1 cellular context compared by ENCODE assay signal in genomic region chr16:73036074-73036826, GRCh38.
TF ChIP-seq lines count a peak whose summit lies in the region.

No MANE protein-coding gene starts in this region.

TF ChIP-seq in GM12878, 131 proteins besides CTCF, POLR2A, EP300 and RAD21 (continued from another document):
- TF ChIP-seq, protein P1, sequence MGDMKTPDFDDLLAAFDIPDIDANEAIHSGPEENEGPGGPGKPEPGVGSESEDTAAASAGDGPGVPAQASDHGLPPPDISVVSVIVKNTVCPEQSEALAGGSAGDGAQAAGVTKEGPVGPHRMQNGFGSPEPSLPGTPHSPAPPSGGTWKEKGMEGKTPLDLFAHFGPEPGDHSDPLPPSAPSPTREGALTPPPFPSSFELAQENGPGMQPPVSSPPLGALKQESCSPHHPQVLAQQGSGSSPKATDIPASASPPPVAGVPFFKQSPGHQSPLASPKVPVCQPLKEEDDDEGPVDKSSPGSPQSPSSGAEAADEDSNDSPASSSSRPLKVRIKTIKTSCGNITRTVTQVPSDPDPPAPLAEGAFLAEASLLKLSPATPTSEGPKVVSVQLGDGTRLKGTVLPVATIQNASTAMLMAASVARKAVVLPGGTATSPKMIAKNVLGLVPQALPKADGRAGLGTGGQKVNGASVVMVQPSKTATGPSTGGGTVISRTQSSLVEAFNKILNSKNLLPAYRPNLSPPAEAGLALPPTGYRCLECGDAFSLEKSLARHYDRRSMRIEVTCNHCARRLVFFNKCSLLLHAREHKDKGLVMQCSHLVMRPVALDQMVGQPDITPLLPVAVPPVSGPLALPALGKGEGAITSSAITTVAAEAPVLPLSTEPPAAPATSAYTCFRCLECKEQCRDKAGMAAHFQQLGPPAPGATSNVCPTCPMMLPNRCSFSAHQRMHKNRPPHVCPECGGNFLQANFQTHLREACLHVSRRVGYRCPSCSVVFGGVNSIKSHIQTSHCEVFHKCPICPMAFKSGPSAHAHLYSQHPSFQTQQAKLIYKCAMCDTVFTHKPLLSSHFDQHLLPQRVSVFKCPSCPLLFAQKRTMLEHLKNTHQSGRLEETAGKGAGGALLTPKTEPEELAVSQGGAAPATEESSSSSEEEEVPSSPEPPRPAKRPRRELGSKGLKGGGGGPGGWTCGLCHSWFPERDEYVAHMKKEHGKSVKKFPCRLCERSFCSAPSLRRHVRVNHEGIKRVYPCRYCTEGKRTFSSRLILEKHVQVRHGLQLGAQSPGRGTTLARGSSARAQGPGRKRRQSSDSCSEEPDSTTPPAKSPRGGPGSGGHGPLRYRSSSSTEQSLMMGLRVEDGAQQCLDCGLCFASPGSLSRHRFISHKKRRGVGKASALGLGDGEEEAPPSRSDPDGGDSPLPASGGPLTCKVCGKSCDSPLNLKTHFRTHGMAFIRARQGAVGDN (IDR thresholded peaks at IDR 0.05): peak; percentile 40; the same call in 1 of the 2 replicates
- peak; percentile 11 to 77; a peak in 2 of 4 replicates for TF ChIP-seq BHLHE40 (IDR thresholded peaks at IDR 0.05; ENCODE audit: borderline replicate concordance in 1 of 2, low read depth in 2 of 2, low read length in 1 of 2)
- TF ChIP-seq, protein P2, sequence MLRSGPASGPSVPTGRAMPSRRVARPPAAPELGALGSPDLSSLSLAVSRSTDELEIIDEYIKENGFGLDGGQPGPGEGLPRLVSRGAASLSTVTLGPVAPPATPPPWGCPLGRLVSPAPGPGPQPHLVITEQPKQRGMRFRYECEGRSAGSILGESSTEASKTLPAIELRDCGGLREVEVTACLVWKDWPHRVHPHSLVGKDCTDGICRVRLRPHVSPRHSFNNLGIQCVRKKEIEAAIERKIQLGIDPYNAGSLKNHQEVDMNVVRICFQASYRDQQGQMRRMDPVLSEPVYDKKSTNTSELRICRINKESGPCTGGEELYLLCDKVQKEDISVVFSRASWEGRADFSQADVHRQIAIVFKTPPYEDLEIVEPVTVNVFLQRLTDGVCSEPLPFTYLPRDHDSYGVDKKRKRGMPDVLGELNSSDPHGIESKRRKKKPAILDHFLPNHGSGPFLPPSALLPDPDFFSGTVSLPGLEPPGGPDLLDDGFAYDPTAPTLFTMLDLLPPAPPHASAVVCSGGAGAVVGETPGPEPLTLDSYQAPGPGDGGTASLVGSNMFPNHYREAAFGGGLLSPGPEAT (IDR thresholded peaks at IDR 0.05; ENCODE audit: low read depth): peak; percentile 88
- no peak for TF ChIP-seq FOXK2 (IDR thresholded peaks at IDR 0.05)
- peak; percentile 85 for TF ChIP-seq EED (IDR thresholded peaks at IDR 0.05; ENCODE audit: low read depth)
- TF ChIP-seq SMC3 (IDR thresholded peaks at IDR 0.05; ENCODE audit: borderline replicate concordance, low read length): peak; percentile 12; the same call in 1 of the 2 replicates
- TF ChIP-seq BRCA1 (IDR thresholded peaks at IDR 0.05; ENCODE audit: low read depth, low read length): no peak
- peak; percentile 6; the same call in 1 of the 2 replicates for TF ChIP-seq SPI1 (IDR thresholded peaks at IDR 0.05; ENCODE audit: borderline replicate concordance, insufficient read depth, low read depth, low read length)
- TF ChIP-seq SP1 (IDR thresholded peaks at IDR 0.05; ENCODE audit: low read depth, low read length): peak; percentile 32
- 0 out of 2 replicates have a peak, but pooled peaks have one; percentile 30 for TF ChIP-seq CBFB (IDR thresholded peaks at IDR 0.05; ENCODE audit: low read depth)
- peak; percentile 52; the same call in 1 of the 2 replicates for TF ChIP-seq TCF12 (IDR thresholded peaks at IDR 0.05; ENCODE audit: low read depth, low read length)
- peak; percentile 28; the same call in 1 of the 2 replicates for TF ChIP-seq FOXM1 (IDR thresholded peaks at IDR 0.05; ENCODE audit: low read depth, low read length)
- TF ChIP-seq NFIC (IDR thresholded peaks at IDR 0.05; ENCODE audit: low read depth, low read length): peak; percentile 37
- peak; percentile 86 for TF ChIP-seq POU2F2 (IDR thresholded peaks at IDR 0.05; ENCODE audit: borderline replicate concordance, low read depth, low read length)
- peak; percentile 64 for TF ChIP-seq NR2F1 (conservative IDR thresholded peaks at IDR 0.05)
- TF ChIP-seq POLR2AphosphoS2 (IDR thresholded peaks at IDR 0.05; ENCODE audit: low read depth, low read length): peak; percentile 59; the same call in 1 of the 2 replicates
- peak; percentile 84 for TF ChIP-seq TAF1 (IDR thresholded peaks at IDR 0.05; ENCODE audit: borderline replicate concordance, low read depth, low read length)
- peak; percentile 39 for TF ChIP-seq RELA (IDR thresholded peaks at IDR 0.05; ENCODE audit: borderline replicate concordance, partially characterized antibody)
- peak; percentile 34; the same call in 1 of the 2 replicates for TF ChIP-seq CREB1 (IDR thresholded peaks at IDR 0.05; ENCODE audit: low read depth)
- TF ChIP-seq CREM (IDR thresholded peaks at IDR 0.05; ENCODE audit: low read depth): peak; percentile 53; the same call in 1 of the 2 replicates
- TF ChIP-seq, protein P3, sequence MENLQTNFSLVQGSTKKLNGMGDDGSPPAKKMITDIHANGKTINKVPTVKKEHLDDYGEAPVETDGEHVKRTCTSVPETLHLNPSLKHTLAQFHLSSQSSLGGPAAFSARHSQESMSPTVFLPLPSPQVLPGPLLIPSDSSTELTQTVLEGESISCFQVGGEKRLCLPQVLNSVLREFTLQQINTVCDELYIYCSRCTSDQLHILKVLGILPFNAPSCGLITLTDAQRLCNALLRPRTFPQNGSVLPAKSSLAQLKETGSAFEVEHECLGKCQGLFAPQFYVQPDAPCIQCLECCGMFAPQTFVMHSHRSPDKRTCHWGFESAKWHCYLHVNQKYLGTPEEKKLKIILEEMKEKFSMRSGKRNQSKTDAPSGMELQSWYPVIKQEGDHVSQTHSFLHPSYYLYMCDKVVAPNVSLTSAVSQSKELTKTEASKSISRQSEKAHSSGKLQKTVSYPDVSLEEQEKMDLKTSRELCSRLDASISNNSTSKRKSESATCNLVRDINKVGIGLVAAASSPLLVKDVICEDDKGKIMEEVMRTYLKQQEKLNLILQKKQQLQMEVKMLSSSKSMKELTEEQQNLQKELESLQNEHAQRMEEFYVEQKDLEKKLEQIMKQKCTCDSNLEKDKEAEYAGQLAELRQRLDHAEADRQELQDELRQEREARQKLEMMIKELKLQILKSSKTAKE (IDR thresholded peaks at IDR 0.05; ENCODE audit: low read depth, poor library complexity, severe bottlenecking): peak; percentile 77
- TF ChIP-seq RAD51 (IDR thresholded peaks at IDR 0.05): 0 out of 2 replicates have a peak, but pooled peaks have one; percentile 30
- 0 out of 4 replicates have a peak, but pooled peaks of 1 of the 2 experiments have one; percentile 23 for TF ChIP-seq SRF (IDR thresholded peaks at IDR 0.05; ENCODE audit: low read depth in 2 of 2, low read length in 2 of 2)
- TF ChIP-seq DPF2 (IDR thresholded peaks at IDR 0.05): peak; percentile 19; the same call in 1 of the 2 replicates
- TF ChIP-seq YY1 (IDR thresholded peaks at IDR 0.05; ENCODE audit: low read depth, low read length): peak; percentile 70; the same call in 1 of the 2 replicates
- peak; percentile 91 for TF ChIP-seq POLR2AphosphoS5 (IDR thresholded peaks at IDR 0.05; ENCODE audit: low read length)
- TF ChIP-seq GATAD2B (conservative IDR thresholded peaks at IDR 0.05; ENCODE audit: low read depth): 0 out of 2 replicates have a peak, but pooled peaks have one; percentile 28
- TF ChIP-seq, protein P4, sequence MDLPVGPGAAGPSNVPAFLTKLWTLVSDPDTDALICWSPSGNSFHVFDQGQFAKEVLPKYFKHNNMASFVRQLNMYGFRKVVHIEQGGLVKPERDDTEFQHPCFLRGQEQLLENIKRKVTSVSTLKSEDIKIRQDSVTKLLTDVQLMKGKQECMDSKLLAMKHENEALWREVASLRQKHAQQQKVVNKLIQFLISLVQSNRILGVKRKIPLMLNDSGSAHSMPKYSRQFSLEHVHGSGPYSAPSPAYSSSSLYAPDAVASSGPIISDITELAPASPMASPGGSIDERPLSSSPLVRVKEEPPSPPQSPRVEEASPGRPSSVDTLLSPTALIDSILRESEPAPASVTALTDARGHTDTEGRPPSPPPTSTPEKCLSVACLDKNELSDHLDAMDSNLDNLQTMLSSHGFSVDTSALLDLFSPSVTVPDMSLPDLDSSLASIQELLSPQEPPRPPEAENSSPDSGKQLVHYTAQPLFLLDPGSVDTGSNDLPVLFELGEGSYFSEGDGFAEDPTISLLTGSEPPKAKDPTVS (IDR thresholded peaks at IDR 0.05; ENCODE audit: low read depth, low read length): no peak
- TF ChIP-seq RUNX3 (IDR thresholded peaks at IDR 0.05; ENCODE audit: low read length): peak; percentile 57
- 0 out of 2 replicates have a peak, but pooled peaks have one; percentile 21 for TF ChIP-seq JUNB (IDR thresholded peaks at IDR 0.05)
- peak; percentile 54 for TF ChIP-seq MEF2B (IDR thresholded peaks at IDR 0.05; ENCODE audit: partially characterized antibody, poor library complexity, severe bottlenecking)
- no peak for TF ChIP-seq LARP7 (IDR thresholded peaks at IDR 0.05)
- TF ChIP-seq, protein P5, sequence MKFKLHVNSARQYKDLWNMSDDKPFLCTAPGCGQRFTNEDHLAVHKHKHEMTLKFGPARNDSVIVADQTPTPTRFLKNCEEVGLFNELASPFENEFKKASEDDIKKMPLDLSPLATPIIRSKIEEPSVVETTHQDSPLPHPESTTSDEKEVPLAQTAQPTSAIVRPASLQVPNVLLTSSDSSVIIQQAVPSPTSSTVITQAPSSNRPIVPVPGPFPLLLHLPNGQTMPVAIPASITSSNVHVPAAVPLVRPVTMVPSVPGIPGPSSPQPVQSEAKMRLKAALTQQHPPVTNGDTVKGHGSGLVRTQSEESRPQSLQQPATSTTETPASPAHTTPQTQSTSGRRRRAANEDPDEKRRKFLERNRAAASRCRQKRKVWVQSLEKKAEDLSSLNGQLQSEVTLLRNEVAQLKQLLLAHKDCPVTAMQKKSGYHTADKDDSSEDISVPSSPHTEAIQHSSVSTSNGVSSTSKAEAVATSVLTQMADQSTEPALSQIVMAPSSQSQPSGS (IDR thresholded peaks at IDR 0.05; ENCODE audit: low read length): no peak
- TF ChIP-seq E2F8 (IDR thresholded peaks at IDR 0.05; ENCODE audit: low read depth, partially characterized antibody): no peak
- TF ChIP-seq SREBF1 (IDR thresholded peaks at IDR 0.05; ENCODE audit: low read length): no peak
- peak; percentile 48; the same call in 1 of the 2 replicates for TF ChIP-seq NBN (IDR thresholded peaks at IDR 0.05)
- peak in 1 of 2 experiments; percentile 81; a peak in 2 of 4 replicates for TF ChIP-seq ETV6 (conservative IDR thresholded peaks at IDR 0.05 in 1 of 2, IDR thresholded peaks at IDR 0.05 in 1 of 2; ENCODE audit: borderline replicate concordance in 1 of 2, low read depth in 1 of 2)
- TF ChIP-seq, protein P6, sequence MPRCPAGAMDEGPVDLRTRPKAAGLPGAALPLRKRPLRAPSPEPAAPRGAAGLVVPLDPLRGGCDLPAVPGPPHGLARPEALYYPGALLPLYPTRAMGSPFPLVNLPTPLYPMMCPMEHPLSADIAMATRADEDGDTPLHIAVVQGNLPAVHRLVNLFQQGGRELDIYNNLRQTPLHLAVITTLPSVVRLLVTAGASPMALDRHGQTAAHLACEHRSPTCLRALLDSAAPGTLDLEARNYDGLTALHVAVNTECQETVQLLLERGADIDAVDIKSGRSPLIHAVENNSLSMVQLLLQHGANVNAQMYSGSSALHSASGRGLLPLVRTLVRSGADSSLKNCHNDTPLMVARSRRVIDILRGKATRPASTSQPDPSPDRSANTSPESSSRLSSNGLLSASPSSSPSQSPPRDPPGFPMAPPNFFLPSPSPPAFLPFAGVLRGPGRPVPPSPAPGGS (IDR thresholded peaks at IDR 0.05; ENCODE audit: borderline replicate concordance, insufficient read depth, low read depth, low read length, poor library complexity, severe bottlenecking): peak; percentile 17
- peak; percentile 28 for TF ChIP-seq SMAD1 (IDR thresholded peaks at IDR 0.05; ENCODE audit: low read depth, partially characterized antibody)
- TF ChIP-seq MEF2A (IDR thresholded peaks at IDR 0.05; ENCODE audit: insufficient read depth, low read depth, low read length): 0 out of 2 replicates have a peak, but pooled peaks have one; percentile 37
- TF ChIP-seq MTA2 (IDR thresholded peaks at IDR 0.05; ENCODE audit: low read depth): peak; percentile 41; the same call in 1 of the 2 replicates
- TF ChIP-seq PML (IDR thresholded peaks at IDR 0.05; ENCODE audit: low read length): peak; percentile 90; the same call in 1 of the 2 replicates
TF ChIP-seq in GM12878: peak in this region for 40.
